Comparison of ENCODE assay signal across 22 cellular contexts in the genomic region with DNA sequence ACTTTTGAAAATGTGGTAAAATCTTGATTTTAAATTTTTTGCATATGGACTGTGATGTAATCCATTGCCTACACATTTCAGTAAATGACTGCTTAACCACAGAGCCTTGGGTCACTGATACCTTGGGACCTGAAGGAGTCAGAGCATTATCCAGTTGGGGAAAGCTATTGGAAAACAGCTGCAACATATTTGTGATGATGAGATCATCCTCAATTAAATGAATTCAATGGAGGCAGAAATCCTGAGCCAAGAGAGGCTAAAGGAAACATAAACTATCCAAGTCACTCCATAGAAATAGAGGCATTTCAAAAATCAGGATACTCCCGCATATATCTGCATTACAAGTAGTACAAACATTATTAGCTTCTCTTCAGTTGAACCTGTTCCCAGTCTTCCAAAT.
"Had no signal": no experiment of that assay in that cellular context is flagged by ENCODE, and none has a peak within 500 bp of the region (broad histone marks: within the 10 kb centered on the region; RNA-seq: fewer than 3 reads in every experiment).

No MANE protein-coding gene starts in this region.

- H3K36me3 Mint-ChIP-seq: activated naive CD4-positive, alpha-beta T cell treated with anti-CD3 and anti-CD28 coated beads, Interleukin-2, amount 50 U/mL, for 72 hours; naive thymus-derived CD4-positive, alpha-beta T cell; WTC11 had no signal

- H3K9me3 ChIP-seq: esophagus squamous epithelium, left lung, neutrophil, upper lobe of left lung had no signal

- DNase-seq: activated CD4-positive, alpha-beta memory T cell treated with anti-CD3 and anti-CD28 coated beads, Interleukin-2, amount 10 ng/mL, durations not matched to agents 7 days and 5 days; activated CD4-positive, alpha-beta T cell treated with anti-CD3 and anti-CD28 coated beads for 4 hours; activated gamma-delta T cell; activated T-cell treated with anti-CD3 and anti-CD28 coated beads, Interleukin-2, amount 50 U/mL, for 4 hours; amygdala; brain microvascular endothelial cell; effector CD4-positive, alpha-beta T cell; esophagus squamous epithelium; kidney; left lung; naive thymus-derived CD4-positive, alpha-beta T cell; stimulated activated CD4-positive, alpha-beta T cell treated with anti-CD3 and anti-CD28 coated beads, Interleukin-2, amount 100 ng/mL, for 48 hours; T-helper 17 cell; upper lobe of left lung had no signal

- H3K27ac Mint-ChIP-seq: activated CD4-positive, alpha-beta memory T cell treated with anti-CD3 and anti-CD28 coated beads, Interleukin-2, amount 10 ng/mL, durations not matched to agents 7 days and 5 days; activated naive CD4-positive, alpha-beta T cell treated with anti-CD3 and anti-CD28 coated beads, Interleukin-2, amount 50 U/mL, for 72 hours; naive thymus-derived CD4-positive, alpha-beta T cell; stimulated activated naive CD8-positive, alpha-beta T cell treated with anti-CD3 and anti-CD28 coated beads, Interleukin-15, Interleukin-2, amounts not matched to agents 100 ng/mL and 50 ng/mL, for 24 hours; T-helper 17 cell; WTC11 had no signal

- H3K27ac ChIP-seq: brain microvascular endothelial cell, coronary artery, esophagus squamous epithelium, hepatocyte, left lung, neutrophil, parathyroid adenoma, upper lobe of left lung had no signal

- H3K4me1 Mint-ChIP-seq: activated CD4-positive, alpha-beta memory T cell treated with anti-CD3 and anti-CD28 coated beads, Interleukin-2, amount 10 ng/mL, durations not matched to agents 7 days and 5 days; central memory CD8-positive, alpha-beta T cell; naive thymus-derived CD4-positive, alpha-beta T cell; T-helper 17 cell had no signal

- H3K79me2 ChIP-seq: hepatocyte, parathyroid adenoma had no signal

- H3K4me3 Mint-ChIP-seq: activated CD4-positive, alpha-beta memory T cell treated with anti-CD3 and anti-CD28 coated beads, Interleukin-2, amount 10 ng/mL, durations not matched to agents 7 days and 5 days; activated T-cell treated with anti-CD3 and anti-CD28 coated beads, Interleukin-2, amount 50 U/mL, for 4 hours; central memory CD8-positive, alpha-beta T cell; naive thymus-derived CD4-positive, alpha-beta T cell; stimulated activated naive CD8-positive, alpha-beta T cell treated with anti-CD3 and anti-CD28 coated beads, Interleukin-15, Interleukin-2, amounts not matched to agents 100 ng/mL and 50 ng/mL, for 24 hours; T-helper 17 cell; WTC11 had no signal

- H3K9me3 Mint-ChIP-seq: activated CD4-positive, alpha-beta memory T cell treated with anti-CD3 and anti-CD28 coated beads, Interleukin-2, amount 10 ng/mL, durations not matched to agents 7 days and 5 days; activated naive CD4-positive, alpha-beta T cell treated with anti-CD3 and anti-CD28 coated beads, Interleukin-2, amount 50 U/mL, for 72 hours; activated T-cell treated with anti-CD3 and anti-CD28 coated beads, Interleukin-2, amount 50 U/mL, for 4 hours; stimulated activated naive CD8-positive, alpha-beta T cell treated with anti-CD3 and anti-CD28 coated beads, Interleukin-15, Interleukin-2, amounts not matched to agents 100 ng/mL and 50 ng/mL, for 24 hours; WTC11 had no signal

- H3K9ac ChIP-seq: parathyroid adenoma had no signal

- H2AFZ ChIP-seq: hepatocyte, parathyroid adenoma had no signal

- H3K4me2 ChIP-seq: hepatocyte had no signal

- H3K4me3 ChIP-seq: coronary artery, esophagus squamous epithelium, hepatocyte, left lung, upper lobe of left lung had no signal

- H3K4me1 ChIP-seq: esophagus squamous epithelium, left lung, parathyroid adenoma, upper lobe of left lung had no signal

- ATAC-seq: activated naive CD4-positive, alpha-beta T cell treated with anti-CD3 and anti-CD28 coated beads, Interleukin-2, amount 50 U/mL, for 72 hours; activated T-cell treated with anti-CD3 and anti-CD28 coated beads, Interleukin-2, amount 50 U/mL, for 4 hours; left lung; naive thymus-derived CD4-positive, alpha-beta T cell; T-helper 17 cell; WTC11 had no signal

- H3K27me3 Mint-ChIP-seq: activated CD4-positive, alpha-beta memory T cell treated with anti-CD3 and anti-CD28 coated beads, Interleukin-2, amount 10 ng/mL, durations not matched to agents 7 days and 5 days had no signal

- H3K36me3 ChIP-seq: brain microvascular endothelial cell, esophagus squamous epithelium, left lung, neutrophil, upper lobe of left lung had no signal

- H3K27me3 ChIP-seq: brain microvascular endothelial cell, esophagus squamous epithelium, hepatocyte, left lung, neutrophil, upper lobe of left lung had no signal
